Comparison of ENCODE assay signal across 10 cellular contexts in the genomic region with DNA sequence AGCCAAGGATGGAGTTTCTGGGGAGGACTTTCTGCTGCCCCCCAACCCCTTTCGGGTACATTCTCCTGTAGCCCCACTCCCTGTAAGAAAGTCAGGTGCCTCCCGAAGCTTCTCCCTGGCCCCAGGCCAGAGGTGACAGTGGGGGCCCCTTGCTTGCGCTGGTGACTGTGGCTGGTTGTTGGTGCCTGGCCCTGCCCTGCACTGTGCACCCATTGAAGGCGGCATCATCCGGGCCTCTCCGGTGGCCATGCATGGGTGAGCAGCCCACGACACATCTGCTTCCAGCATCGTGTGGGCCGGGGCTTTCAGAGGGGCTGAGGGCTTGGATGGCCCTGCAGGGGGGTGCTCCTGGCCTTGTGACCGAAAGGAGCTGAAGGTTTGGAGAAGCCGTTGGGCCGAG.
A peak's percentile ranks its signal among the peaks of the same experiment; 100 is the strongest.
DNase-seq lines count a peak whose midpoint lies in the region; ATAC-seq and TF ChIP-seq lines count a peak whose summit lies in the region.
"Had no signal": no experiment of that assay in that cellular context is flagged by ENCODE, and none has a peak within 500 bp of the region (broad histone marks: within the 10 kb centered on the region; RNA-seq: fewer than 3 reads in every experiment).

No MANE protein-coding gene starts in this region.

- H3K9ac ChIP-seq in MM.1S (ENCODE audit: low read length), result no peak overlapping the region
- H3K9ac ChIP-seq: SK-N-SH had no signal

- H4K20me1 ChIP-seq in MM.1S (ENCODE audit: insufficient read depth, low read length), result no peaks in the 10 kb centered on the region

- H3K4me3 ChIP-seq in heart right ventricle, result no peak overlapping the region
- no peak overlapping the region for H3K4me3 ChIP-seq in right atrium auricular region
- H3K4me3 ChIP-seq in upper lobe of left lung, result no peak overlapping the region
- no peak overlapping the region for H3K4me3 ChIP-seq in MM.1S (ENCODE audit: low read length)

- TF ChIP-seq CTCF in heart right ventricle (IDR thresholded peaks at IDR 0.05), result no peak
- no peak for TF ChIP-seq CTCF in right atrium auricular region (IDR thresholded peaks at IDR 0.05)
- no peak for TF ChIP-seq CTCF in upper lobe of left lung (IDR thresholded peaks at IDR 0.05)
- TF ChIP-seq CTCF in MM.1S (IDR thresholded peaks at IDR 0.05; ENCODE audit: low read length), result no peak

- WGBS in heart right ventricle, 2 donors, result 79 to 80% methylated on average over 12 of the region's 12 CpGs
- 89% methylated on average over 5 to 12 of the region's 12 CpGs for WGBS in upper lobe of left lung, 2 donors

- CTCF ChIA-PET in activated CD8-positive, alpha-beta memory T cell treated with anti-CD3 and anti-CD28 coated beads, Interleukin-2, amount 10 ng/mL, durations not matched to agents 7 days and 5 days (lab: Charles Lee), result interaction anchor here (1.0 to 9.2 kb wide), 2 partner anchors 7 to 34 kb away, joined by 3 to 110 read pairs; no protein-coding TSS in a partner anchor

- H3K36me3 ChIP-seq in heart right ventricle (peaks cover 0 to 1% (median 0%) of the 10 kb centered on the region in 9 donors), right atrium auricular region (no peaks in the 10 kb centered on the region), upper lobe of left lung (no peaks in the 10 kb centered on the region), MM.1S (replicated peaks; ENCODE audit: insufficient read depth, low read length) (no peaks in the 10 kb centered on the region)

- peaks cover 78 to 99% (median 92%) of the 10 kb centered on the region in 9 donors for H3K4me1 ChIP-seq in heart right ventricle
- H3K4me1 ChIP-seq in right atrium auricular region, result peaks cover 0 to 86% of the 10 kb centered on the region in 2 donors
- peaks cover 91 to 97% (median 93%) of the 10 kb centered on the region in 4 donors for H3K4me1 ChIP-seq in upper lobe of left lung
- peaks cover 40% of the 10 kb centered on the region for H3K4me1 ChIP-seq in MM.1S (ENCODE audit: low read length)

- H3K4me2 ChIP-seq in MM.1S (ENCODE audit: low read depth, low read length), result no peak overlapping the region

- no peak overlapping the region for H3K4me3 Mint-ChIP-seq in activated CD8-positive, alpha-beta memory T cell treated with anti-CD3 and anti-CD28 coated beads, Interleukin-2, amount 10 ng/mL, durations not matched to agents 7 days and 5 days
- peak overlapping the region; percentile 5 for H3K4me3 Mint-ChIP-seq in memory B cell

- intact Hi-C loops in heart right ventricle (cut with DNase I), result loop anchor here in 3 of 10 donors (5.0 to 10.0 kb wide), 2 partner anchors 35 to 113 kb away; no protein-coding TSS in a partner anchor

- H2AFZ ChIP-seq in MM.1S (ENCODE audit: low read length), result no peak overlapping the region

- no peaks in the 10 kb centered on the region for H3K9me3 ChIP-seq in heart right ventricle
- no peaks in the 10 kb centered on the region for H3K9me3 ChIP-seq in right atrium auricular region
- no peaks in the 10 kb centered on the region for H3K9me3 ChIP-seq in upper lobe of left lung
- H3K9me3 ChIP-seq in MM.1S (replicated peaks; ENCODE audit: insufficient read depth, low read length), result no peaks in the 10 kb centered on the region
- H3K9me3 ChIP-seq: SK-N-SH had no signal

- H3K27ac Mint-ChIP-seq in activated CD8-positive, alpha-beta memory T cell treated with anti-CD3 and anti-CD28 coated beads, Interleukin-2, amount 10 ng/mL, durations not matched to agents 7 days and 5 days, result peak overlapping the region; percentile 19
- no peak overlapping the region for H3K27ac Mint-ChIP-seq in memory B cell

- no peak for TF ChIP-seq EP300 in upper lobe of left lung (IDR thresholded peaks at IDR 0.05)

- peaks cover 96% of the 10 kb centered on the region for H3K4me1 Mint-ChIP-seq in activated CD8-positive, alpha-beta memory T cell treated with anti-CD3 and anti-CD28 coated beads, Interleukin-2, amount 10 ng/mL, durations not matched to agents 7 days and 5 days
- H3K4me1 Mint-ChIP-seq in memory B cell, result peaks cover 37% of the 10 kb centered on the region

- no peak for TF ChIP-seq POLR2A in upper lobe of left lung (IDR thresholded peaks at IDR 0.05)

- no peaks in the 10 kb centered on the region for H3K27me3 ChIP-seq in heart right ventricle
- no peaks in the 10 kb centered on the region for H3K27me3 ChIP-seq in right atrium auricular region
- no peaks in the 10 kb centered on the region for H3K27me3 ChIP-seq in upper lobe of left lung
- H3K27me3 ChIP-seq in MM.1S (replicated peaks; ENCODE audit: insufficient read depth, low read length), result no peaks in the 10 kb centered on the region

- no peaks in the 10 kb centered on the region for H3K9me2 ChIP-seq in MM.1S (replicated peaks; ENCODE audit: insufficient read depth, low read length)
- H3K9me2 ChIP-seq: SK-N-SH had no signal

- ATAC-seq in heart right ventricle, result no peak
- no peak for ATAC-seq in activated CD8-positive, alpha-beta memory T cell treated with anti-CD3 and anti-CD28 coated beads, Interleukin-2, amount 10 ng/mL, durations not matched to agents 7 days and 5 days
- ATAC-seq in memory B cell (ENCODE audit: low read depth), result no peak
- no peak for ATAC-seq in upper lobe of left lung (ENCODE audit: low FRiP score in 2 of 2)

- no peaks in the 10 kb centered on the region for H3K9me3 Mint-ChIP-seq in activated CD8-positive, alpha-beta memory T cell treated with anti-CD3 and anti-CD28 coated beads, Interleukin-2, amount 10 ng/mL, durations not matched to agents 7 days and 5 days (ENCODE audit: low read depth)
- no peaks in the 10 kb centered on the region for H3K9me3 Mint-ChIP-seq in memory B cell

- DNase-seq in heart right ventricle, result no peak
- no peak for DNase-seq in right atrium auricular region (ENCODE audit: low spot score)
- DNase-seq in activated CD8-positive, alpha-beta memory T cell treated with anti-CD3 and anti-CD28 coated beads, Interleukin-2, amount 10 ng/mL, durations not matched to agents 7 days and 5 days, result no peak
- no peak for DNase-seq in memory B cell (ENCODE audit: low spot score in 2 of 2)
- peak in 1 of 2 donors; percentile 56 for DNase-seq in upper lobe of left lung
- no peak for DNase-seq in NCI-H226
- no peak for DNase-seq in MM.1S
- DNase-seq in DMS 273 treated with DMSO at 0.1 percent for 48 hours (lab: John Stamatoyannopoulos, UW), result no peak
- DNase-seq: midbrain had no signal

- H3F3A ChIP-seq in MM.1S (ENCODE audit: insufficient read depth, low read length), result peaks cover 41% of the 10 kb centered on the region

- peaks cover 77% of the 10 kb centered on the region for H3K79me2 ChIP-seq in MM.1S (ENCODE audit: low read length)

- peak overlapping the region in 8 of 10 donors; percentile 9 to 89 (median 62) for H3K27ac ChIP-seq in heart right ventricle
- H3K27ac ChIP-seq in right atrium auricular region, result no peak overlapping the region
- peak overlapping the region in 3 of 4 donors; percentile 19 to 83 (median 78) for H3K27ac ChIP-seq in upper lobe of left lung
- H3K27ac ChIP-seq in MM.1S (ENCODE audit: low read length), result no peak overlapping the region

- no peaks in the 10 kb centered on the region for H3K27me3 Mint-ChIP-seq in activated CD8-positive, alpha-beta memory T cell treated with anti-CD3 and anti-CD28 coated beads, Interleukin-2, amount 10 ng/mL, durations not matched to agents 7 days and 5 days
- H3K27me3 Mint-ChIP-seq in memory B cell, result no peaks in the 10 kb centered on the region

- H3K36me3 Mint-ChIP-seq in activated CD8-positive, alpha-beta memory T cell treated with anti-CD3 and anti-CD28 coated beads, Interleukin-2, amount 10 ng/mL, durations not matched to agents 7 days and 5 days, result peaks cover 3% of the 10 kb centered on the region
- no peaks in the 10 kb centered on the region for H3K36me3 Mint-ChIP-seq in memory B cell

Comparison
In these comparisons a context has a peak if more than half of its experiments do, and no peak if none do; other contexts are left out.
1. H3K27ac ChIP-seq: peak in heart right ventricle (8 of 10) and upper lobe of left lung (3 of 4); none in right atrium auricular region (0 of 2) and MM.1S (single experiment).